10 cellular contexts compared by ENCODE assay signal in the genomic region with DNA sequence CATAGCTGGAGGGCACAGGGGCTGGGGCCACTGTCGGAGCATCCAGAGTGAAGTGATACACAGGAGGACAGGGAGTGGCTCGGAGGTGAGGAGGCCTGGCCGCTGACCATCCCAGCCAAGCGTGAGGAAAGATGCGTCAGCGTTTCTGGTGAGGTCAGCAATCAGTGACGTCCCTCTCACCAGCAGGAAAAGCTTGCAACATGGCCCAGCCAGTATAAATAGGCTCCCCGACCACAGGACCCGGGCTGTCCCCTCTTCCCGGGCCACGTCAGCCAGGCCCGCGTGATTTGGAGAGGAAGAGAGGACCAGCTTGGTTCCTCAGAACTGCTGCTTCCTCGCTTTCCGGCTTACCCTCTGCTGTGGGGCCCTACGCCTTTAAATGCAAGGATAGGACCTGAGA. TPM values are rescaled to one million over a fixed set of nuclear protein-coding genes. Genes with fewer than 3 reads are reported as not detected.
DNase-seq lines count a peak whose midpoint lies in the region; ATAC-seq, FAIRE-seq and TF ChIP-seq lines count a peak whose summit lies in the region.
"Had no signal": no experiment of that assay in that cellular context is flagged by ENCODE, and none has a peak within 500 bp of the region (broad histone marks: within the 10 kb centered on the region; RNA-seq: fewer than 3 reads in every experiment).

No MANE protein-coding gene starts in this region.

- H2AFZ ChIP-seq in K562 (ENCODE audit: low read depth, low read length): no peak overlapping the region

- H3K27me3 ChIP-seq in K562 (ENCODE audit: control insufficient read depth in 2 of 2, insufficient read depth in 2 of 2, low read length in 2 of 2): no peaks in the 10 kb centered on the region
- H3K27me3 ChIP-seq: MG63 had no signal

- no peak for TF ChIP-seq POLR2A in K562 (conservative IDR thresholded peaks at IDR 0.05)

- H3K36me3 ChIP-seq in K562 (ENCODE audit: control insufficient read depth, insufficient read depth, low read length): no peaks in the 10 kb centered on the region
- H3K36me3 ChIP-seq: MG63 had no signal

- peak overlapping the region in 1 of 2 experiments; percentile 35; a peak in 2 of 4 replicates for H3K9ac ChIP-seq in K562 (ENCODE audit: insufficient read depth in 1 of 2, low read depth in 2 of 2, low read length in 2 of 2)

- TF ChIP-seq RAD21 in K562 (CRISPR knock-in tag; conservative IDR thresholded peaks at IDR 0.05 in 1 of 2, IDR thresholded peaks at IDR 0.05 in 1 of 2): no peak

- H3K9me3 ChIP-seq in K562 (replicated peaks; ENCODE audit: control insufficient read depth, insufficient read depth, low read depth, low read length): no peaks in the 10 kb centered on the region
- H3K9me3 ChIP-seq: MG63 had no signal

- H3K27ac ChIP-seq in K562 (ENCODE audit: extremely low read depth, low read depth, low read length): no peak overlapping the region

- H3K4me1 ChIP-seq in K562 (replicated peaks in 1 of 2; ENCODE audit: control insufficient read depth in 2 of 2, insufficient read depth in 2 of 2, low read length in 2 of 2): peaks cover 2 to 30% of the 10 kb centered on the region in 2 experiments; a peak in 4 of 5 replicates

- H4K20me1 ChIP-seq in K562 (replicated peaks; ENCODE audit: control insufficient read depth, insufficient read depth, low read length): no peaks in the 10 kb centered on the region; the same call in 1 of the 2 replicates

- POLR2A ChIA-PET in K562 (lab: Yijun Ruan, JAX): interaction anchor here (0.7 to 1.0 kb wide), 3 partner anchors 12 to 236 kb away, joined by 3 to 5 read pairs (median 3); no protein-coding TSS in a partner anchor

- H3K4me2 ChIP-seq in K562 (ENCODE audit: insufficient read depth, low read length): no peak overlapping the region

- in situ Hi-C loops in K562 (cut with MboI): no loop called here

- BruUV-seq in K562 (replicated peaks; lab: Mats Ljungman, UMichigan): no TSS peak

- CTCF ChIA-PET in K562 (lab: Yijun Ruan, JAX; ENCODE audit: low intra/inter-chr PET ratio): no interaction called here

- no peaks in the 10 kb centered on the region for H3K9me1 ChIP-seq in K562 (ENCODE audit: control insufficient read depth, insufficient read depth, low read length)

- no peaks in the 10 kb centered on the region for H3K79me2 ChIP-seq in K562 (ENCODE audit: control insufficient read depth, insufficient read depth, low read length)

- H3K4me3 ChIP-seq in K562: no peak overlapping the region
- H3K4me3 ChIP-seq: MG63 had no signal

- peak; percentile 70 for ATAC-seq in K562
- ATAC-seq in HG02571 (IDR thresholded peaks at IDR 0.05; ENCODE audit: unreplicated experiment): no peak
- ATAC-seq: effector memory CD8-positive, alpha-beta T cell had no signal

- intact Hi-C loops in K562 (cut with micrococcal nuclease): no loop called here

- no peak for TF ChIP-seq CTCF in K562 (IDR thresholded peaks at IDR 0.05 in 2 of 3, conservative IDR thresholded peaks at IDR 0.05 in 1 of 3; ENCODE audit: insufficient read depth in 2 of 3, low read depth in 1 of 3, low read length in 3 of 3)

- no peak for FAIRE-seq in K562 (lab: Jason Lieb, UNC)

- no peak for TF ChIP-seq EP300 in K562 (IDR thresholded peaks at IDR 0.05; ENCODE audit: low read length)

- 15% methylated on average over 14 of the region's 16 CpGs for WGBS in K562 (ENCODE audit: insufficient coverage, low coverage, missing lambda C conversion rate)

- DNase-seq in Kasumi-1 (lab: John Stamatoyannopoulos, UW) (peak; percentile 81 to 87), K562 (ENCODE audit: extremely low read depth in 1 of 4, low spot score in 3 of 4) (peak; percentile 33 to 59 (median 49)), kidney tubule cell (ENCODE audit: low spot score) (peak; percentile 72), stromal cell of bone marrow (ENCODE audit: low read depth) (peak; percentile 80), HT-29 (ENCODE audit: low spot score) (no peak), foreskin melanocyte (no peak)
- no peak for DNase-seq in stimulated activated CD4-positive, alpha-beta T cell treated with anti-CD3 and anti-CD28 coated beads, Interleukin-1b, Interleukin-23, amount 100 ng/mL, for 48 hours
- DNase-seq: effector memory CD8-positive, alpha-beta T cell; MG63 had no signal

RNA-seq across cellular contexts. Expression of gene OSM, which starts 4.2 kb away (rescaled TPM):
- total RNA-seq in K562 (2011; cell fraction: chromatin; rRNA removed; ENCODE audit: low replicate concordance): 1.8 and 2.3 TPM in 2 replicates
- total RNA-seq in K562 (2011; cell fraction: nucleolus; rRNA removed): 1.0 and 1.2 TPM in 2 replicates
- 0.73 and 1.8 TPM in 2 replicates for total RNA-seq in K562 (2011; cell fraction: nucleoplasm; rRNA removed)
- not detected in 2 replicates for total RNA-seq in K562 (2014; rRNA removed)
- total RNA-seq in K562 (2014; rRNA removed; fragmentation: Illumina TruSeq; extraction: Trizol): not detected in 2 replicates
- total RNA-seq in K562 (2015; rRNA removed; fragmentation: Illumina TruSeq; extraction: Trizol): not detected in 2 replicates
- total RNA-seq in K562 (2021): not detected in 2 replicates
- 0.08 and 0.22 TPM in 2 replicates for polyA plus RNA-seq in K562 (2011; rRNA removed)
- 0.04 and 0.06 TPM in 2 replicates for polyA plus RNA-seq in K562 (2011; cell fraction: cytosol; rRNA removed)
- 0.24 and 1.6 TPM in 2 replicates for polyA plus RNA-seq in K562 (2011; cell fraction: nucleus; rRNA removed)
- polyA plus RNA-seq in K562 (2012): not detected in 2 replicates
- not detected in 2 replicates for polyA plus RNA-seq in K562 (2014; fragmentation: Illumina TruSeq; extraction: Trizol)
- polyA plus RNA-seq in K562 (2014; fragmentation: Nextera tagmentation; extraction: Ambion mirVana): not detected
- not detected in 2 replicates for polyA plus RNA-seq in K562 (2014; rRNA removed)
- polyA minus RNA-seq in K562 (2011; rRNA and poly(A)+ RNA removed): not detected in 2 replicates
- not detected in 2 replicates for polyA minus RNA-seq in K562 (2011; cell fraction: cytosol; rRNA and poly(A)+ RNA removed)
- 0.13 TPM in 1 of 2 replicates, not detected in the other for polyA minus RNA-seq in K562 (2011; cell fraction: nucleus; rRNA and poly(A)+ RNA removed)
- not detected in 2 replicates for total RNA-seq in HT-29 (2014; rRNA removed; shearing (Covaris generic))

RNA-seq across cellular contexts. Expression of gene CASTOR1, which starts 18.5 kb away (rescaled TPM):
- total RNA-seq in K562 (2011; cell fraction: chromatin; rRNA removed; ENCODE audit: low replicate concordance): 2.1 and 7.3 TPM in 2 replicates
- total RNA-seq in K562 (2011; cell fraction: nucleolus; rRNA removed): 5.5 and 6.8 TPM in 2 replicates
- 2.4 and 4.0 TPM in 2 replicates for total RNA-seq in K562 (2011; cell fraction: nucleoplasm; rRNA removed)
- total RNA-seq in K562 (2014; rRNA removed): 1.2 and 1.3 TPM in 2 replicates
- 0.47 TPM in 1 of 2 replicates, not detected in the other for total RNA-seq in K562 (2014; rRNA removed; fragmentation: Illumina TruSeq; extraction: Trizol)
- 0.72 and 1.1 TPM in 2 replicates for total RNA-seq in K562 (2015; rRNA removed; fragmentation: Illumina TruSeq; extraction: Trizol)
- 2.6 and 3.1 TPM in 2 replicates for total RNA-seq in K562 (2021)
- 2.5 and 3.2 TPM in 2 replicates for polyA plus RNA-seq in K562 (2011; rRNA removed)
- 3.5 and 7.9 TPM in 2 replicates for polyA plus RNA-seq in K562 (2011; cell fraction: cytosol; rRNA removed)
- polyA plus RNA-seq in K562 (2011; cell fraction: nucleus; rRNA removed): 10.1 and 12.6 TPM in 2 replicates
- 2.1 and 2.2 TPM in 2 replicates for polyA plus RNA-seq in K562 (2012)
- 0.96 and 0.98 TPM in 2 replicates for polyA plus RNA-seq in K562 (2014; fragmentation: Illumina TruSeq; extraction: Trizol)
- under 1 TPM; 0.35 to 0.56 TPM for polyA plus RNA-seq in K562 (2014; fragmentation: Nextera tagmentation; extraction: Ambion mirVana)
- polyA plus RNA-seq in K562 (2014; rRNA removed): 1.3 and 1.9 TPM in 2 replicates
- polyA minus RNA-seq in K562 (2011; rRNA and poly(A)+ RNA removed): 0.49 and 0.90 TPM in 2 replicates
- 2.3 TPM in 1 of 2 replicates, not detected in the other for polyA minus RNA-seq in K562 (2011; cell fraction: cytosol; rRNA and poly(A)+ RNA removed)
- 2.6 and 4.6 TPM in 2 replicates for polyA minus RNA-seq in K562 (2011; cell fraction: nucleus; rRNA and poly(A)+ RNA removed)
- 1.5 and 2.0 TPM in 2 replicates for total RNA-seq in HT-29 (2014; rRNA removed; shearing (Covaris generic))

RNA-seq across cellular contexts. Expression of gene LIF, which starts 24.3 kb away (rescaled TPM):
- 0.35 and 2.6 TPM in 2 replicates for total RNA-seq in K562 (2011; cell fraction: chromatin; rRNA removed; ENCODE audit: low replicate concordance)
- 0.39 and 0.50 TPM in 2 replicates for total RNA-seq in K562 (2011; cell fraction: nucleolus; rRNA removed)
- 0.29 and 0.38 TPM in 2 replicates for total RNA-seq in K562 (2011; cell fraction: nucleoplasm; rRNA removed)
- total RNA-seq in K562 (2014; rRNA removed) (0.04 and 0.05 TPM in 2 replicates), K562 (2014; rRNA removed; fragmentation: Illumina TruSeq; extraction: Trizol) (0.03 TPM in 1 of 2 replicates, not detected in the other), K562 (2015; rRNA removed; fragmentation: Illumina TruSeq; extraction: Trizol) (0.11 and 0.34 TPM in 2 replicates), K562 (2021) (0.31 TPM in 2 replicates)
- polyA plus RNA-seq in K562 (2011; rRNA removed) (0.16 and 0.39 TPM in 2 replicates), K562 (2014; fragmentation: Illumina TruSeq; extraction: Trizol) (0.04 and 0.09 TPM in 2 replicates), K562 (2014; fragmentation: Nextera tagmentation; extraction: Ambion mirVana) (not detected), K562 (2014; rRNA removed) (0.03 and 0.25 TPM in 2 replicates)
- polyA plus RNA-seq in K562 (2011; cell fraction: cytosol; rRNA removed): 0.09 and 0.72 TPM in 2 replicates
- 0.53 and 7.0 TPM in 2 replicates for polyA plus RNA-seq in K562 (2011; cell fraction: nucleus; rRNA removed)
- polyA plus RNA-seq in K562 (2012): 0.06 and 0.08 TPM in 2 replicates
- polyA minus RNA-seq in K562 (2011; rRNA and poly(A)+ RNA removed): 0.14 TPM in 1 of 2 replicates, not detected in the other
- 0.27 and 0.29 TPM in 2 replicates for polyA minus RNA-seq in K562 (2011; cell fraction: cytosol; rRNA and poly(A)+ RNA removed)
- 0.27 and 0.33 TPM in 2 replicates for polyA minus RNA-seq in K562 (2011; cell fraction: nucleus; rRNA and poly(A)+ RNA removed)
- total RNA-seq in HT-29 (2014; rRNA removed; shearing (Covaris generic)): 48.5 and 50.2 TPM in 2 replicates

RNA-seq across cellular contexts. Expression of gene TBC1D10A, which starts 55.9 kb away (rescaled TPM):
- total RNA-seq in K562 (2011; cell fraction: chromatin; rRNA removed; ENCODE audit: low replicate concordance): 11.9 and 35.0 TPM in 2 replicates
- total RNA-seq in K562 (2011; cell fraction: nucleolus; rRNA removed): 24.2 and 26.7 TPM in 2 replicates
- total RNA-seq in K562 (2011; cell fraction: nucleoplasm; rRNA removed): 15.3 and 17.6 TPM in 2 replicates
- total RNA-seq in K562 (2014; rRNA removed) (7.5 and 7.8 TPM in 2 replicates), K562 (2014; rRNA removed; fragmentation: Illumina TruSeq; extraction: Trizol) (2.0 and 2.3 TPM in 2 replicates), K562 (2015; rRNA removed; fragmentation: Illumina TruSeq; extraction: Trizol) (4.6 and 5.0 TPM in 2 replicates), K562 (2021) (9.8 and 10.4 TPM in 2 replicates)
- polyA plus RNA-seq in K562 (2011; rRNA removed) (6.0 and 8.2 TPM in 2 replicates), K562 (2014; fragmentation: Illumina TruSeq; extraction: Trizol) (4.3 and 6.2 TPM in 2 replicates), K562 (2014; fragmentation: Nextera tagmentation; extraction: Ambion mirVana) (under 1 TPM; 0.13 to 0.18 TPM), K562 (2014; rRNA removed) (5.8 and 7.9 TPM in 2 replicates)
- polyA plus RNA-seq in K562 (2011; cell fraction: cytosol; rRNA removed): 7.5 and 14.2 TPM in 2 replicates
- 19.8 and 29.9 TPM in 2 replicates for polyA plus RNA-seq in K562 (2011; cell fraction: nucleus; rRNA removed)
- 5.9 and 11.4 TPM in 2 replicates for polyA plus RNA-seq in K562 (2012)
- 4.2 and 5.3 TPM in 2 replicates for polyA minus RNA-seq in K562 (2011; rRNA and poly(A)+ RNA removed)
- polyA minus RNA-seq in K562 (2011; cell fraction: cytosol; rRNA and poly(A)+ RNA removed): 5.8 and 6.6 TPM in 2 replicates
- polyA minus RNA-seq in K562 (2011; cell fraction: nucleus; rRNA and poly(A)+ RNA removed): 7.9 and 9.3 TPM in 2 replicates
- total RNA-seq in HT-29 (2014; rRNA removed; shearing (Covaris generic)): 17.2 and 17.4 TPM in 2 replicates

Comparison
In these comparisons a context has a peak if more than half of its experiments do, and no peak if none do; other contexts are left out.
1. DNase-seq: peak in Kasumi-1 (2 of 2), K562 (4 of 4), kidney tubule cell (single experiment) and stromal cell of bone marrow (single experiment); none in HT-29 (single experiment), foreskin melanocyte (single experiment) and stimulated activated CD4-positive, alpha-beta T cell treated with anti-CD3 and anti-CD28 coated beads, Interleukin-1b, Interleukin-23, amount 100 ng/mL, for 48 hours (single experiment).
2. RNA of gene LIF, which starts 24.3 kb away (total RNA-seq): 48.5 to 50.2 TPM in HT-29; 0.03 to 2.6 TPM in K562; every median in the first group is over 10 times any median in the second.